In genomic region chr16:54436342-54436741, GRCh38 we compare ENCODE assay signal across 22 cellular contexts.
DNase-seq lines count a peak whose midpoint lies in the region; ATAC-seq and TF ChIP-seq lines count a peak whose summit lies in the region.
"Had no signal": no experiment of that assay in that cellular context is flagged by ENCODE, and none has a peak within 500 bp of the region (broad histone marks: within the 10 kb centered on the region; RNA-seq: fewer than 3 reads in every experiment).

No MANE protein-coding gene starts in this region.

- peak; percentile 55 for ATAC-seq in upper lobe of right lung
- ATAC-seq in SK-N-SH treated with all-trans-retinoic acid at 6 μM for 48 hours, result no peak
- ATAC-seq in GM21576 (IDR thresholded peaks at IDR 0.05; ENCODE audit: unreplicated experiment), result no peak
- ATAC-seq: CD8-positive, alpha-beta T cell; GM12878 had no signal

- no peak overlapping the region for H3K27ac ChIP-seq in upper lobe of right lung
- H3K27ac ChIP-seq: BLaER1 treated with 17β-estradiol and CSF1 and Interleukin-3, amounts not matched to agents 10 nM and 100 nM; C4-2B had no signal

- H3K27ac Mint-ChIP-seq in progenitor cell of endocrine pancreas, result peak overlapping the region; percentile 46
- H3K27ac Mint-ChIP-seq: CD4-positive, alpha-beta T cell; CD8-positive, alpha-beta T cell had no signal

- no peaks in the 10 kb centered on the region for H3K36me3 ChIP-seq in upper lobe of right lung
- H3K36me3 ChIP-seq: BE2C; BLaER1 treated with 17β-estradiol and CSF1 and Interleukin-3, amounts not matched to agents 10 nM and 100 nM had no signal

- no peak overlapping the region for H3K4me3 ChIP-seq in upper lobe of right lung
- H3K4me3 ChIP-seq: BLaER1 treated with 17β-estradiol and CSF1 and Interleukin-3, amounts not matched to agents 10 nM and 100 nM; GM12878 had no signal

- TF ChIP-seq CTCF in progenitor cell of endocrine pancreas (IDR thresholded peaks at IDR 0.05; ENCODE audit: unreplicated experiment), result no peak
- TF ChIP-seq CTCF in upper lobe of right lung (IDR thresholded peaks at IDR 0.05), result no peak

- peaks cover 36% of the 10 kb centered on the region for H3K27me3 Mint-ChIP-seq in progenitor cell of endocrine pancreas

- no peaks in the 10 kb centered on the region for H3K36me3 Mint-ChIP-seq in progenitor cell of endocrine pancreas (ENCODE audit: insufficient read depth)
- H3K36me3 Mint-ChIP-seq: CD8-positive, alpha-beta T cell had no signal

- H3K4me1 ChIP-seq in upper lobe of right lung, result no peaks in the 10 kb centered on the region
- H3K4me1 ChIP-seq: BE2C, Caco-2 had no signal

- no peaks in the 10 kb centered on the region for H3K27me3 ChIP-seq in upper lobe of right lung
- H3K27me3 ChIP-seq: BE2C had no signal

- H3K4me1 Mint-ChIP-seq in progenitor cell of endocrine pancreas (ENCODE audit: low read depth), result peaks cover 15% of the 10 kb centered on the region

- no peaks in the 10 kb centered on the region for H3K9me3 ChIP-seq in upper lobe of right lung
- H3K9me3 ChIP-seq: BE2C had no signal

- no peak overlapping the region for H3K4me3 Mint-ChIP-seq in progenitor cell of endocrine pancreas (ENCODE audit: low read depth)
- H3K4me3 Mint-ChIP-seq: CD4-positive, alpha-beta T cell; CD8-positive, alpha-beta T cell had no signal

- DNase-seq in HK-2 (ENCODE audit: unreplicated experiment), result peak; percentile 11
- peak; percentile 37 for DNase-seq in kidney tubule cell (ENCODE audit: low spot score)
- DNase-seq in progenitor cell of endocrine pancreas (ENCODE audit: low spot score, unreplicated experiment), result no peak
- no peak for DNase-seq in upper lobe of right lung
- no peak for DNase-seq in NCI-H446 (lab: John Stamatoyannopoulos, UW)
- DNase-seq in DMS53 treated with DMSO at 0.1 percent for 48 hours (lab: John Stamatoyannopoulos, UW; ENCODE audit: unreplicated experiment), result no peak
- DNase-seq: 8988T; ACHN; BE2C; Caco-2; Calu3; CD4-positive, alpha-beta T cell; CD8-positive, alpha-beta T cell; DMS79; DND-41; EL; GDM1 had no signal

- no peaks in the 10 kb centered on the region for H3K9me3 Mint-ChIP-seq in progenitor cell of endocrine pancreas (ENCODE audit: low read depth)
- H3K9me3 Mint-ChIP-seq: CD8-positive, alpha-beta T cell had no signal

- intact Hi-C loops in upper lobe of right lung (cut with DNase I), result no loop called here

TF ChIP-seq in SK-N-SH treated with all-trans-retinoic acid at 6 μM for 48 hours, 23 proteins besides CTCF, POLR2A, EP300 and RAD21:
- no peak for TF ChIP-seq SNAI2 (CRISPR knock-in tag; IDR thresholded peaks at IDR 0.05)

Comparison
In these comparisons a context has a peak if more than half of its experiments do, and no peak if none do; other contexts are left out.
1. DNase-seq: peak in HK-2 (single experiment) and kidney tubule cell (single experiment); none in progenitor cell of endocrine pancreas (single experiment), upper lobe of right lung (single experiment), NCI-H446 (0 of 2) and DMS53 treated with DMSO at 0.1 percent for 48 hours (single experiment).